1 cellular context compared by ENCODE assay signal in genomic region chr1:8421721-8422120, GRCh38.
TF ChIP-seq lines count a peak whose summit lies in the region.

No MANE protein-coding gene starts in this region.

TF ChIP-seq in endothelial cell of umbilical vein, 7 proteins besides CTCF, POLR2A, EP300 and RAD21 (continued from another document):
- TF ChIP-seq GATA2 (IDR thresholded peaks at IDR 0.05; ENCODE audit: insufficient read depth, insufficient read length, low read depth, low read length) (no peak), MAX (IDR thresholded peaks at IDR 0.05; ENCODE audit: insufficient read depth, insufficient read length) (no peak)
